13 cellular contexts compared by ENCODE assay signal in the genomic region with DNA sequence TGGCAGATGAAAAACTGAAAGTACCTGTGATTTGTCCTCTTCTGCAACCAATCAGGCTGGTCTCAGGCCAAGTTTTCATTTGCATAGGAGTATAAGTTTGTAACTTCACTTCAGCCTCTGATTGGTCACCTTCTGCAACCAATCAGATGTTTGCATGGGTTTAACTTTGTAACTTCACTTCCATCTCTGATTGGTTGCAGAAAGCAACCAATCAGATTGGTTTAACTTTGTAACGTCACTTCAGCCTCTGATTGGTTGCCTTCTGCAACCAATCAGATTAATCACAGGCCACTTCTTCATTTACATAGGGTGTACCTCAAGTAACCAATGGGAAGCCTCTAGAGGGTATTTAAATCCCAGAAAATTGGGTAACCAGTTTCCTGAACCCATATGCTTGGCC. TPM values are rescaled to one million over a fixed set of nuclear protein-coding genes. Genes with fewer than 3 reads are reported as not detected.
DNase-seq lines count a peak whose midpoint lies in the region; TF ChIP-seq lines count a peak whose summit lies in the region.
"Had no signal": no experiment of that assay in that cellular context is flagged by ENCODE, and none has a peak within 500 bp of the region (broad histone marks: within the 10 kb centered on the region; RNA-seq: fewer than 3 reads in every experiment).

No MANE protein-coding gene starts in this region.

- DNase-seq in CMK (ENCODE audit: low read depth) (peak; percentile 92), HS-5 (ENCODE audit: low read depth) (peak; percentile 18), RPMI8226 (peak; percentile 17), fibroblast of mammary gland (ENCODE audit: low read depth) (peak; percentile 66), NCI-H774 (lab: John Stamatoyannopoulos, UW) (no peak), G401 (ENCODE audit: low spot score) (no peak), NOMO-1 treated with dmso at 0.1 percent for 144 hours (lab: John Stamatoyannopoulos, UW; ENCODE audit: unreplicated experiment) (no peak), mucosa of gallbladder (ENCODE audit: low spot score) (no peak)
- DNase-seq: activated T-cell treated with anti-CD3 and anti-CD28 coated beads, Interleukin-2, amount 50 U/mL, for 4 hours; effector memory CD8-positive, alpha-beta T cell; NCI-H1105 treated with DMSO at 0.1 percent for 48 hours; NCI-H526 had no signal

- no peak overlapping the region for H3K4me3 ChIP-seq in fibroblast of mammary gland (ENCODE audit: control insufficient read depth, low read depth, low read length)
- H3K4me3 ChIP-seq: ascending aorta had no signal

- TF ChIP-seq CTCF in fibroblast of mammary gland (conservative IDR thresholded peaks at IDR 0.05; ENCODE audit: control insufficient read depth, insufficient read depth, low read depth, low read length) = no peak

- in situ Hi-C loops in G401 (cut with HindIII; ENCODE audit: low sequenced_read_pairs) = no loop called here

RNA-seq across cellular contexts. Expression of a gene that starts 18.9 kb away (rescaled TPM):
- total RNA-seq in G401 (2014; rRNA removed; shearing (Covaris generic)) = 12.2 and 17.1 TPM in 2 replicates
- total RNA-seq in mucosa of gallbladder = 40.3 TPM

RNA-seq across cellular contexts. Expression of a gene that starts 30.4 kb away (rescaled TPM):
- total RNA-seq in G401 (2014; rRNA removed; shearing (Covaris generic)) = not detected in 2 replicates
- 8.6 TPM for total RNA-seq in mucosa of gallbladder

Comparison
In these comparisons a context has a peak if more than half of its experiments do, and no peak if none do; other contexts are left out.
1. DNase-seq: peak in CMK (single experiment), HS-5 (single experiment), RPMI8226 (single experiment) and fibroblast of mammary gland (single experiment); none in NCI-H774 (single experiment), G401 (single experiment), NOMO-1 treated with dmso at 0.1 percent for 144 hours (single experiment) and mucosa of gallbladder (single experiment).